Comparison of ENCODE assay signal across 25 cellular contexts in genomic region chr2:198238429-198238828, GRCh38.
"Had no signal": no experiment of that assay in that cellular context is flagged by ENCODE, and none has a peak within 500 bp of the region (broad histone marks: within the 10 kb centered on the region; RNA-seq: fewer than 3 reads in every experiment).

No MANE protein-coding gene starts in this region.

- FAIRE-seq: endometrium, islet of Langerhans, keratinocyte had no signal

- H3K9me3 ChIP-seq: colonic mucosa, esophagus squamous epithelium, gastrocnemius medialis, heart right ventricle, left lung, lower lobe of right lung had no signal

- H3K4me3 ChIP-seq: colonic mucosa, esophagus squamous epithelium, gastrocnemius medialis, heart right ventricle, left lung, lower lobe of right lung had no signal

- ATAC-seq: effector memory CD8-positive, alpha-beta T cell; esophagus mucosa; gastrocnemius medialis; heart right ventricle; left cardiac atrium; left lung; left ventricle myocardium superior; lower lobe of right lung had no signal

- H3K27me3 ChIP-seq: colonic mucosa, esophagus squamous epithelium, gastrocnemius medialis, left lung had no signal

- H3K36me3 ChIP-seq: colonic mucosa, esophagus squamous epithelium, gastrocnemius medialis, heart right ventricle, left lung, lower lobe of right lung had no signal

- H3K4me1 ChIP-seq: colonic mucosa, esophagus squamous epithelium, gastrocnemius medialis, heart right ventricle, left lung, lower lobe of right lung had no signal

- H3K27ac ChIP-seq: colonic mucosa, epithelial cell of prostate, esophagus squamous epithelium, gastrocnemius medialis, heart right ventricle, left lung, lower lobe of right lung had no signal

- DNase-seq: colonic mucosa; cortex of kidney; effector CD8-positive, alpha-beta T cell; effector memory CD8-positive, alpha-beta T cell; endodermal cell; erythroblast; esophagus squamous epithelium; foreskin fibroblast; foreskin melanocyte; gastrocnemius medialis; glutamatergic neuron; head of caudate nucleus; heart right ventricle; hippocampal formation; left cardiac atrium; left lung; left ventricle myocardium superior; lower lobe of right lung; mesenchymal stem cell; midbrain had no signal
